ENCODE assay signal across 8 cellular contexts in the genomic region with DNA sequence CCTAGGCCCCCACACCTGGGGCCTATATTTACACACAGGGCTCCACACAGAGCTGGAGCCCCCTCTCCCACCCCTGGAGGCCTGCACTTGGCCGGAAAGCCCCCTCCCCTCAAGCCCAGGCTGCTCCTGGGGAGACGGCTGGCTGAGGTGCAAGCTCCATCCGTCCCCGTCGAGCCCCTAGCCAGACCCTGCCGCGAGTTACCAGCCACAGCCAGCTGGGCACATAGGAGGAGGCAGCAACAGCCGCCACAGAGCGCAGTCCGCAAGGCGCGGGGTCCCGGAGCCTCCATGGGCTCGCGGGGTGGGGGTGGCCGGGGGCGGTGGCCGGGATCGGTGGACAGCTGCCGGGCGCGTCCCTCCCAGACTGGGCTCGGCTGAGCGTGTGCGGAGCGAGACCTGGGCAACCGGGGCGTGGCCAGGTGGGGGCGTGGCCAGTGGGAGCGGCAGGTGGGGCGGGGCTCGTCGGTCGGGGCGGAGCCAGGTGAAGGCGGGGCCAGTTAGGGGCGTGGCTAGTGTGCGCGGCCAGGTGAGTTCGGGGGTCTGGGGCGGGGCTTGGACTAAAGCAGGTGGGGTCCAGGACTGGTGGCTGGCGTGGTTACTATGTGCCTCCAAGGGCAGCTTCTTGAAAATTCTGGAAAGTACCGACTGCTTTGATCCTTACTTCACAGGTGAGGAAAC. TPM values are rescaled to one million over a fixed set of nuclear protein-coding genes. Genes with fewer than 3 reads are reported as not detected.
DNase-seq lines count a peak whose midpoint lies in the region; ATAC-seq and TF ChIP-seq lines count a peak whose summit lies in the region.
"Had no signal": no experiment of that assay in that cellular context is flagged by ENCODE, and none has a peak within 500 bp of the region (broad histone marks: within the 10 kb centered on the region; RNA-seq: fewer than 3 reads in every experiment).

CD164L2 (minus strand) TSS at position 384 of the 678 bp plus-strand sequence; CDS start at position 290, 94 bp downstream.

- H3K4me1 Mint-ChIP-seq in activated CD8-positive, alpha-beta T cell treated with anti-CD3 and anti-CD28 coated beads, Interleukin-2, amount 10 ng/mL, durations not matched to agents 7 days and 5 days (ENCODE audit: low read depth): no peaks in the 10 kb centered on the region

- no peak within 1 kb of the TSS for H3K9ac ChIP-seq in iPS-18a (ENCODE audit: low read length)

- intact Hi-C loops in gastrocnemius medialis (cut with DNase I; ENCODE audit: low total_unique reads): no loop called here

- POLR2A ChIA-PET in activated CD8-positive, alpha-beta T cell treated with anti-CD3 and anti-CD28 coated beads, Interleukin-2, amount 10 ng/mL, durations not matched to agents 7 days and 5 days (lab: Charles Lee): no interaction called here

- DNase-seq in NCI-H2171 treated with DMSO at 0.1 percent for 48 hours (lab: John Stamatoyannopoulos, UW) (peak; percentile 30), gastrocnemius medialis (no peak), dermis blood vessel endothelial cell (no peak)
- peak; percentile 65 for DNase-seq in activated CD8-positive, alpha-beta T cell treated with anti-CD3 and anti-CD28 coated beads, Interleukin-2, amount 10 ng/mL, durations not matched to agents 7 days and 5 days
- DNase-seq in stimulated activated CD8-positive, alpha-beta memory T cell treated with anti-CD3 and anti-CD28 coated beads, Interleukin-4, amount 100 ng/mL, for 48 hours: peak; percentile 72

- no peaks in the 10 kb centered on the region for H3K9me3 ChIP-seq in iPS-18a (ENCODE audit: control insufficient read depth, low read depth, low read length)
- no peaks in the 10 kb centered on the region for H3K9me3 ChIP-seq in gastrocnemius medialis

- peak; percentile 67 for ATAC-seq in activated CD8-positive, alpha-beta T cell treated with anti-CD3 and anti-CD28 coated beads, Interleukin-2, amount 10 ng/mL, durations not matched to agents 7 days and 5 days
- ATAC-seq in gastrocnemius medialis (no peak), HG03196 (IDR thresholded peaks at IDR 0.05; ENCODE audit: unreplicated experiment) (no peak)

- H3K4me1 ChIP-seq in iPS-18a (ENCODE audit: control insufficient read depth, low read depth, low read length): no peaks in the 10 kb centered on the region
- peaks cover 9 to 14% of the 10 kb centered on the region in 2 donors for H3K4me1 ChIP-seq in gastrocnemius medialis

- H3K9me3 Mint-ChIP-seq in activated CD8-positive, alpha-beta T cell treated with anti-CD3 and anti-CD28 coated beads, Interleukin-2, amount 10 ng/mL, durations not matched to agents 7 days and 5 days (ENCODE audit: insufficient read depth): no peaks in the 10 kb centered on the region

- in situ Hi-C loops in gastrocnemius medialis (cut with MboI; ENCODE audit: low sequenced_read_pairs in 4 of 4): no loop called here

- no peak within 1 kb of the TSS for H3K27ac Mint-ChIP-seq in activated CD8-positive, alpha-beta T cell treated with anti-CD3 and anti-CD28 coated beads, Interleukin-2, amount 10 ng/mL, durations not matched to agents 7 days and 5 days

- no peak within 1 kb of the TSS for H3K4me3 Mint-ChIP-seq in activated CD8-positive, alpha-beta T cell treated with anti-CD3 and anti-CD28 coated beads, Interleukin-2, amount 10 ng/mL, durations not matched to agents 7 days and 5 days

- CTCF ChIA-PET in activated CD8-positive, alpha-beta T cell treated with anti-CD3 and anti-CD28 coated beads, Interleukin-2, amount 10 ng/mL, durations not matched to agents 7 days and 5 days (lab: Charles Lee): interaction anchor here (0.8 to 6.7 kb wide), 6 partner anchors 8 to 87 kb away, joined by 4 to 60 read pairs (median 6); no protein-coding TSS in a partner anchor

- H3K36me3 ChIP-seq in iPS-18a (ENCODE audit: control insufficient read depth, low read depth, low read length) (no peaks in the 10 kb centered on the region), gastrocnemius medialis (no peaks in the 10 kb centered on the region)

- H3K27me3 Mint-ChIP-seq in activated CD8-positive, alpha-beta T cell treated with anti-CD3 and anti-CD28 coated beads, Interleukin-2, amount 10 ng/mL, durations not matched to agents 7 days and 5 days (ENCODE audit: low read depth): peaks cover 12% of the 10 kb centered on the region

- no peak for TF ChIP-seq CTCF in gastrocnemius medialis (IDR thresholded peaks at IDR 0.05 in 4 of 5, conservative IDR thresholded peaks at IDR 0.05 in 1 of 5)

- peaks cover 15% of the 10 kb centered on the region for H3K27me3 ChIP-seq in iPS-18a (ENCODE audit: control insufficient read depth, insufficient read depth, low read length)
- H3K27me3 ChIP-seq in gastrocnemius medialis: peaks cover 0 to 5% (median 0%) of the 10 kb centered on the region in 3 donors

- H3K27ac ChIP-seq in iPS-18a (ENCODE audit: low read length): no peak within 1 kb of the TSS
- no peak within 1 kb of the TSS for H3K27ac ChIP-seq in gastrocnemius medialis

- no peaks in the 10 kb centered on the region for H3K36me3 Mint-ChIP-seq in activated CD8-positive, alpha-beta T cell treated with anti-CD3 and anti-CD28 coated beads, Interleukin-2, amount 10 ng/mL, durations not matched to agents 7 days and 5 days (ENCODE audit: low read depth)

- H3K4me3 ChIP-seq in iPS-18a (ENCODE audit: low read length): peak within 1 kb of the TSS; percentile 50
- no peak within 1 kb of the TSS for H3K4me3 ChIP-seq in gastrocnemius medialis

- TF ChIP-seq POLR2A in gastrocnemius medialis (IDR thresholded peaks at IDR 0.05): no peak

RNA-seq across cellular contexts. Expression of gene CD164L2, which starts in this region (rescaled TPM):
- total RNA-seq in activated CD8-positive, alpha-beta T cell treated with anti-CD3 and anti-CD28 coated beads, Interleukin-2, amount 10 ng/mL, durations not matched to agents 7 days and 5 days: not detected
- total RNA-seq in gastrocnemius medialis (not detected), dermis blood vessel endothelial cell (not detected in 2 replicates)
- total RNA-seq: mononuclear cell had no signal

Comparison
In these comparisons a context has a peak if more than half of its experiments do, and no peak if none do; other contexts are left out.
1. Peak in DNase-seq and ATAC-seq in activated CD8-positive, alpha-beta T cell treated with anti-CD3 and anti-CD28 coated beads, Interleukin-2, amount 10 ng/mL, durations not matched to agents 7 days and 5 days; RNA of the gene not detected or under 1 TPM.
2. DNase-seq: peak in NCI-H2171 treated with DMSO at 0.1 percent for 48 hours (single experiment) and stimulated activated CD8-positive, alpha-beta memory T cell treated with anti-CD3 and anti-CD28 coated beads, Interleukin-4, amount 100 ng/mL, for 48 hours (single experiment); none in gastrocnemius medialis (0 of 2) and dermis blood vessel endothelial cell (single experiment).